In the genomic region with DNA sequence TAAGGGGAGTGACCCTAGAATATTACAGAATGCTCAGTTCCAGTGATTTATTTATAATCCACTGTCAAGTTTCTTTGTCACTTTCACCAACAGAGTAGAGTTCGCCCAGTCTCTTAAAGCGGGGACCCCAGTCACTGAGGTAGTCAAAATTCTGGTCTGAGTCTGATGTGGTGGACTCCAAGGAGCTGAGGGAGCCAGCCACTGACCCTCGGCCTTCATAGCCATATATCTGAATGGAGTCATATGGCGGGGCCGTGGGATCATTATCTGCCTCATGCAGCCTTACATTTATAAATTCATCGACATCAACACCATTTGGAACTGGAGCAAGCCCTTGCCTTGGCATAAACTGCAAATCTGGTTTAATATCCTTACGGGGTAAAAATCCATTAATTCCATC, we compare ENCODE assay signal across 33 cellular contexts.
"Had no signal": no experiment of that assay in that cellular context is flagged by ENCODE, and none has a peak within 500 bp of the region (broad histone marks: within the 10 kb centered on the region; RNA-seq: fewer than 3 reads in every experiment).

No MANE protein-coding gene starts in this region.

- DNase-seq: Karpas-422, Kasumi-1, KG1, MG63, MM.1S, MV-4-11, NCI-H1048, NCI-H1092, NCI-H1092 treated with DMSO at 0.1 percent for 48 hours, NCI-H1105, NCI-H1105 treated with DMSO at 0.1 percent for 48 hours, NCI-H1417, NCI-H1417 treated with DMSO at 0.1 percent for 48 hours, NCI-H1436, NCI-H1436 treated with DMSO at 0.1 percent for 48 hours, NCI-H146, NCI-H1694, NCI-H1694 treated with DMSO at 0.1 percent for 48 hours, NCI-H187, NCI-H187 treated with DMSO at 0.1 percent for 48 hours, NCI-H1930, NCI-H2029, NCI-H2029 treated with DMSO at 0.1 percent for 48 hours, NCI-H2081, NCI-H2081 treated with DMSO at 0.1 percent for 48 hours, NCI-H2107, NCI-H2171, NCI-H2171 treated with DMSO at 0.1 percent for 48 hours, NCI-H2227 treated with DMSO at 0.1 percent for 48 hours, NCI-H226, NCI-H345, NCI-H446, NCI-H446 treated with DMSO at 0.1 percent for 48 hours had no signal
